8 cellular contexts compared by ENCODE assay signal in the genomic region with DNA sequence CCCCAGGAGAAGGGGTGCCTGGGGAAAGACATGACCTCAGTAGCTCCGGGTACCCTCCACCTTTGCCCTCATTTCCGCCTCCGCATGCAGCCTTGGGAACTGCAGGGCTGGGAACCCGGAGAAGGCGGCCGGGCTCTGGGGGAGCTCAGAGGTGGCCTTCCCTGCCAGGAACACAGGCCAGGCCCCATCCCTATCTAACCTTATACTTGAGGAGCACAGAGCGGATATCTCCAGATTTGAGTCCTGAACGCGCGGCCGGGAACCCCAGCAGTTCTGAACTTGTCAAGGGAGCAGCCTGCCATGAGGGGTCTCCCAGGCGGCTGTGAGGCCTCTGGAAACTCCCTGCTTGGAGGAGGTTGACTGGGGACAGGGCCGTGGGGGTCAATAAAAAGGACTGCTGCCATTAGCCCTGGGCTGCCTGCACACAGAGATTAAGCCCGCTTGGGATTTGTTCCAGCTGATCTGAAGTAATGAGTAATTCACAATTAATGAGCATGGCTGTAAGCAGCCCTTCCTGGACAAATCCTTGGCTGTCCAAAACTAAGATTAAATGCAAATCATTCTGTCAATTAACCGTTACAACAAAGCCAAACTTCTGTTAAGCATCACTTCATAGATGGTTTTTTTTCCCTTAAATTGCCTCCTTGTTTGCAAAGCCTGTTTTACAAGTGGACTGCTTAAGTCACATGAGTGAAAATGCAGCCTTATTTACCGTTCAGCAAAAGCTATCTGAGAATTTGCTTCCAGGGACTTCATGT. TPM values are rescaled to one million over a fixed set of nuclear protein-coding genes. Genes with fewer than 3 reads are reported as not detected.
DNase-seq lines count a peak whose midpoint lies in the region; ATAC-seq and TF ChIP-seq lines count a peak whose summit lies in the region.

No MANE protein-coding gene starts in this region.

- no peak for ATAC-seq in naive thymus-derived CD4-positive, alpha-beta T cell
- ATAC-seq in GM21528 (IDR thresholded peaks at IDR 0.05; ENCODE audit: low FRiP score, unreplicated experiment) = no peak

- H3K36me3 ChIP-seq in naive thymus-derived CD4-positive, alpha-beta T cell (ENCODE audit: control insufficient read depth in 2 of 3, insufficient read depth in 3 of 3, low read length in 3 of 3) = no peaks in the 10 kb centered on the region

- peaks cover 2% of the 10 kb centered on the region for H3K36me3 Mint-ChIP-seq in activated T-cell treated with anti-CD3 and anti-CD28 coated beads, Interleukin-2, amount 50 U/mL, for 24 hours (ENCODE audit: low read depth)
- peaks cover 0 to 7% (median 2%) of the 10 kb centered on the region in 5 donors for H3K36me3 Mint-ChIP-seq in naive thymus-derived CD4-positive, alpha-beta T cell

- CTCF ChIA-PET in naive thymus-derived CD4-positive, alpha-beta T cell (lab: Charles Lee) = no interaction called here

- no peaks in the 10 kb centered on the region for H3K9me3 ChIP-seq in naive thymus-derived CD4-positive, alpha-beta T cell (ENCODE audit: control insufficient read depth in 2 of 3, low read length in 3 of 3)

- H3K4me3 Mint-ChIP-seq in activated T-cell treated with anti-CD3 and anti-CD28 coated beads, Interleukin-2, amount 50 U/mL, for 24 hours = no peak overlapping the region
- peak overlapping the region in 1 of 10 donors; percentile 5 for H3K4me3 Mint-ChIP-seq in naive thymus-derived CD4-positive, alpha-beta T cell

- H3K4me1 ChIP-seq in naive thymus-derived CD4-positive, alpha-beta T cell (ENCODE audit: control insufficient read depth in 2 of 2, insufficient read depth in 2 of 2, low read length in 2 of 2) = peaks cover 20 to 22% of the 10 kb centered on the region in 2 donors

- H3K27ac ChIP-seq in coronary artery = peak overlapping the region; percentile 31 to 73
- H3K27ac ChIP-seq in naive thymus-derived CD4-positive, alpha-beta T cell (ENCODE audit: low read depth, low read length) = no peak overlapping the region

- H3K27me3 ChIP-seq in naive thymus-derived CD4-positive, alpha-beta T cell (ENCODE audit: control insufficient read depth in 2 of 2, insufficient read depth in 2 of 2, low read length in 2 of 2) = no peaks in the 10 kb centered on the region

- H3K4me1 Mint-ChIP-seq in activated T-cell treated with anti-CD3 and anti-CD28 coated beads, Interleukin-2, amount 50 U/mL, for 24 hours (ENCODE audit: low read depth) = peaks cover 37% of the 10 kb centered on the region
- peaks cover 11 to 32% (median 16%) of the 10 kb centered on the region in 7 donors for H3K4me1 Mint-ChIP-seq in naive thymus-derived CD4-positive, alpha-beta T cell

- POLR2A ChIA-PET in naive thymus-derived CD4-positive, alpha-beta T cell (lab: Charles Lee) = no interaction called here

- intact Hi-C loops in naive thymus-derived CD4-positive, alpha-beta T cell (cut with micrococcal nuclease) = loop anchor here (5.0 kb wide), 3 partner anchors 66 to 596 kb away; a partner anchor contains a TSS

- no peak for TF ChIP-seq CTCF in coronary artery (IDR thresholded peaks at IDR 0.05)

- peak overlapping the region; percentile 55 for H3K27ac Mint-ChIP-seq in activated T-cell treated with anti-CD3 and anti-CD28 coated beads, Interleukin-2, amount 50 U/mL, for 24 hours
- peak overlapping the region in 5 of 9 donors; percentile 36 to 87 (median 48) for H3K27ac Mint-ChIP-seq in naive thymus-derived CD4-positive, alpha-beta T cell

- no peak overlapping the region for H3K4me3 ChIP-seq in coronary artery
- no peak overlapping the region for H3K4me3 ChIP-seq in naive thymus-derived CD4-positive, alpha-beta T cell (ENCODE audit: low read length)

- no peaks in the 10 kb centered on the region for H3K9me3 Mint-ChIP-seq in activated T-cell treated with anti-CD3 and anti-CD28 coated beads, Interleukin-2, amount 50 U/mL, for 24 hours
- peaks cover 0 to 2% (median 0%) of the 10 kb centered on the region in 11 donors for H3K9me3 Mint-ChIP-seq in naive thymus-derived CD4-positive, alpha-beta T cell

- no peaks in the 10 kb centered on the region for H3K27me3 Mint-ChIP-seq in activated T-cell treated with anti-CD3 and anti-CD28 coated beads, Interleukin-2, amount 50 U/mL, for 24 hours
- no peaks in the 10 kb centered on the region for H3K27me3 Mint-ChIP-seq in naive thymus-derived CD4-positive, alpha-beta T cell

- DNase-seq in activated T-cell treated with anti-CD3 and anti-CD28 coated beads, Interleukin-2, amount 50 U/mL, for 24 hours = peak; percentile 29
- DNase-seq in activated T-cell treated with anti-CD3 and anti-CD28 coated beads for 4 hours (no peak), coronary artery (ENCODE audit: low spot score) (peak; percentile 75), ureter (ENCODE audit: low spot score) (peak; percentile 47), NCI-H2107 treated with DMSO at 0.1 percent for 48 hours (lab: John Stamatoyannopoulos, UW; ENCODE audit: unreplicated experiment) (no peak)
- peak in 1 of 9 donors; percentile 20 for DNase-seq in naive thymus-derived CD4-positive, alpha-beta T cell
- no peak for DNase-seq in NK-92 treated with Interleukin-12 subunit alpha and Interleukin-12 subunit beta, amount 100 ng/mL, for 24 hours (lab: John Stamatoyannopoulos, UW)

RNA-seq across cellular contexts. Expression of a gene that starts 26.2 kb away (rescaled TPM):
- 100 to 1,000 TPM in 1 of 5 experiments, 10 to 100 TPM in 2, 1 to 10 TPM in 2; 1.0 to 147 (median 10.3) TPM for total RNA-seq in naive thymus-derived CD4-positive, alpha-beta T cell
- polyA plus RNA-seq in naive thymus-derived CD4-positive, alpha-beta T cell = not detected
- total RNA-seq in ureter = 74.4 TPM

Comparison
In these comparisons a context has a peak if more than half of its experiments do, and no peak if none do; other contexts are left out.
1. DNase-seq: peak in activated T-cell treated with anti-CD3 and anti-CD28 coated beads, Interleukin-2, amount 50 U/mL, for 24 hours (single experiment), coronary artery (single experiment) and ureter (single experiment); none in activated T-cell treated with anti-CD3 and anti-CD28 coated beads for 4 hours (single experiment), NCI-H2107 treated with DMSO at 0.1 percent for 48 hours (single experiment) and NK-92 treated with Interleukin-12 subunit alpha and Interleukin-12 subunit beta, amount 100 ng/mL, for 24 hours (single experiment).